2 cellular contexts compared by ENCODE assay signal in the genomic region with DNA sequence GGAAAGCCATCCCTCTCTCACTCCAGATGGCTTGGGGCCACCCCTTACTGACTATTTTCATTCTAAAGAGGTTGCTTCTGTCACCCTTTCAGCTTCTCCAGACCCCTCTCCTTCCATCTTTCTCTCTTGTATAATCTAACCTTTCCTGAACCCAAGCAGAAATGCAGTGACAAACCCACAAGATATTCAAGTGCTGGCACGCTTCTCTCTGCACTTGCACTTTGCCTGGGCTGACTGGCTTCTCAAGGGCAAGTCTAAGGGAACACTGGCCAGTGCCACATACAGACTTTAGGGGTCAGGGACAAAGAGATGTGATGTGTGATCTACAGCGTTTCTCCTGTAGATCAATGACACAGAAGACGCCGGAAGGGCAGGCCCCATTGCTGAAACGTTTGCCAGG.
TF ChIP-seq lines count a peak whose summit lies in the region.

No MANE protein-coding gene starts in this region.

TF ChIP-seq in A549, 52 proteins besides CTCF, POLR2A, EP300 and RAD21 (continued from another document):
- TF ChIP-seq, protein P1, sequence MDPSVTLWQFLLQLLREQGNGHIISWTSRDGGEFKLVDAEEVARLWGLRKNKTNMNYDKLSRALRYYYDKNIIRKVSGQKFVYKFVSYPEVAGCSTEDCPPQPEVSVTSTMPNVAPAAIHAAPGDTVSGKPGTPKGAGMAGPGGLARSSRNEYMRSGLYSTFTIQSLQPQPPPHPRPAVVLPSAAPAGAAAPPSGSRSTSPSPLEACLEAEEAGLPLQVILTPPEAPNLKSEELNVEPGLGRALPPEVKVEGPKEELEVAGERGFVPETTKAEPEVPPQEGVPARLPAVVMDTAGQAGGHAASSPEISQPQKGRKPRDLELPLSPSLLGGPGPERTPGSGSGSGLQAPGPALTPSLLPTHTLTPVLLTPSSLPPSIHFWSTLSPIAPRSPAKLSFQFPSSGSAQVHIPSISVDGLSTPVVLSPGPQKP (IDR thresholded peaks at IDR 0.05; ENCODE audit: low read depth, low read length): no peak
- TF ChIP-seq NPAS2 (CRISPR knock-in tag; IDR thresholded peaks at IDR 0.05; ENCODE audit: borderline replicate concordance) (no peak), FOXS1 (CRISPR knock-in tag; IDR thresholded peaks at IDR 0.05) (no peak), ZNF302 (CRISPR knock-in tag; IDR thresholded peaks at IDR 0.05) (no peak), MYC (IDR thresholded peaks at IDR 0.05; ENCODE audit: borderline replicate concordance, low read length) (no peak), ESRRA (IDR thresholded peaks at IDR 0.05; ENCODE audit: borderline replicate concordance, low read length) (no peak)

TF ChIP-seq in GM23338, 12 proteins besides CTCF, POLR2A, EP300 and RAD21 (continued from another document):
- TF ChIP-seq, protein P2, sequence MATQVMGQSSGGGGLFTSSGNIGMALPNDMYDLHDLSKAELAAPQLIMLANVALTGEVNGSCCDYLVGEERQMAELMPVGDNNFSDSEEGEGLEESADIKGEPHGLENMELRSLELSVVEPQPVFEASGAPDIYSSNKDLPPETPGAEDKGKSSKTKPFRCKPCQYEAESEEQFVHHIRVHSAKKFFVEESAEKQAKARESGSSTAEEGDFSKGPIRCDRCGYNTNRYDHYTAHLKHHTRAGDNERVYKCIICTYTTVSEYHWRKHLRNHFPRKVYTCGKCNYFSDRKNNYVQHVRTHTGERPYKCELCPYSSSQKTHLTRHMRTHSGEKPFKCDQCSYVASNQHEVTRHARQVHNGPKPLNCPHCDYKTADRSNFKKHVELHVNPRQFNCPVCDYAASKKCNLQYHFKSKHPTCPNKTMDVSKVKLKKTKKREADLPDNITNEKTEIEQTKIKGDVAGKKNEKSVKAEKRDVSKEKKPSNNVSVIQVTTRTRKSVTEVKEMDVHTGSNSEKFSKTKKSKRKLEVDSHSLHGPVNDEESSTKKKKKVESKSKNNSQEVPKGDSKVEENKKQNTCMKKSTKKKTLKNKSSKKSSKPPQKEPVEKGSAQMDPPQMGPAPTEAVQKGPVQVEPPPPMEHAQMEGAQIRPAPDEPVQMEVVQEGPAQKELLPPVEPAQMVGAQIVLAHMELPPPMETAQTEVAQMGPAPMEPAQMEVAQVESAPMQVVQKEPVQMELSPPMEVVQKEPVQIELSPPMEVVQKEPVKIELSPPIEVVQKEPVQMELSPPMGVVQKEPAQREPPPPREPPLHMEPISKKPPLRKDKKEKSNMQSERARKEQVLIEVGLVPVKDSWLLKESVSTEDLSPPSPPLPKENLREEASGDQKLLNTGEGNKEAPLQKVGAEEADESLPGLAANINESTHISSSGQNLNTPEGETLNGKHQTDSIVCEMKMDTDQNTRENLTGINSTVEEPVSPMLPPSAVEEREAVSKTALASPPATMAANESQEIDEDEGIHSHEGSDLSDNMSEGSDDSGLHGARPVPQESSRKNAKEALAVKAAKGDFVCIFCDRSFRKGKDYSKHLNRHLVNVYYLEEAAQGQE (IDR thresholded peaks at IDR 0.05; ENCODE audit: unreplicated experiment): no peak
- TF ChIP-seq POLR2AphosphoS5 (IDR thresholded peaks at IDR 0.05; ENCODE audit: low read depth) (no peak), EZH2 (IDR thresholded peaks at IDR 0.05; ENCODE audit: low read depth, unreplicated experiment) (no peak), JUNB (IDR thresholded peaks at IDR 0.05; ENCODE audit: unreplicated experiment) (no peak), ZNF114 (CRISPR knock-in tag; IDR thresholded peaks at IDR 0.05) (no peak), ZNF331 (CRISPR knock-in tag; IDR thresholded peaks at IDR 0.05; ENCODE audit: low read depth) (no peak), STAT1 (IDR thresholded peaks at IDR 0.05; ENCODE audit: unreplicated experiment) (no peak)
- TF ChIP-seq, protein P3, sequence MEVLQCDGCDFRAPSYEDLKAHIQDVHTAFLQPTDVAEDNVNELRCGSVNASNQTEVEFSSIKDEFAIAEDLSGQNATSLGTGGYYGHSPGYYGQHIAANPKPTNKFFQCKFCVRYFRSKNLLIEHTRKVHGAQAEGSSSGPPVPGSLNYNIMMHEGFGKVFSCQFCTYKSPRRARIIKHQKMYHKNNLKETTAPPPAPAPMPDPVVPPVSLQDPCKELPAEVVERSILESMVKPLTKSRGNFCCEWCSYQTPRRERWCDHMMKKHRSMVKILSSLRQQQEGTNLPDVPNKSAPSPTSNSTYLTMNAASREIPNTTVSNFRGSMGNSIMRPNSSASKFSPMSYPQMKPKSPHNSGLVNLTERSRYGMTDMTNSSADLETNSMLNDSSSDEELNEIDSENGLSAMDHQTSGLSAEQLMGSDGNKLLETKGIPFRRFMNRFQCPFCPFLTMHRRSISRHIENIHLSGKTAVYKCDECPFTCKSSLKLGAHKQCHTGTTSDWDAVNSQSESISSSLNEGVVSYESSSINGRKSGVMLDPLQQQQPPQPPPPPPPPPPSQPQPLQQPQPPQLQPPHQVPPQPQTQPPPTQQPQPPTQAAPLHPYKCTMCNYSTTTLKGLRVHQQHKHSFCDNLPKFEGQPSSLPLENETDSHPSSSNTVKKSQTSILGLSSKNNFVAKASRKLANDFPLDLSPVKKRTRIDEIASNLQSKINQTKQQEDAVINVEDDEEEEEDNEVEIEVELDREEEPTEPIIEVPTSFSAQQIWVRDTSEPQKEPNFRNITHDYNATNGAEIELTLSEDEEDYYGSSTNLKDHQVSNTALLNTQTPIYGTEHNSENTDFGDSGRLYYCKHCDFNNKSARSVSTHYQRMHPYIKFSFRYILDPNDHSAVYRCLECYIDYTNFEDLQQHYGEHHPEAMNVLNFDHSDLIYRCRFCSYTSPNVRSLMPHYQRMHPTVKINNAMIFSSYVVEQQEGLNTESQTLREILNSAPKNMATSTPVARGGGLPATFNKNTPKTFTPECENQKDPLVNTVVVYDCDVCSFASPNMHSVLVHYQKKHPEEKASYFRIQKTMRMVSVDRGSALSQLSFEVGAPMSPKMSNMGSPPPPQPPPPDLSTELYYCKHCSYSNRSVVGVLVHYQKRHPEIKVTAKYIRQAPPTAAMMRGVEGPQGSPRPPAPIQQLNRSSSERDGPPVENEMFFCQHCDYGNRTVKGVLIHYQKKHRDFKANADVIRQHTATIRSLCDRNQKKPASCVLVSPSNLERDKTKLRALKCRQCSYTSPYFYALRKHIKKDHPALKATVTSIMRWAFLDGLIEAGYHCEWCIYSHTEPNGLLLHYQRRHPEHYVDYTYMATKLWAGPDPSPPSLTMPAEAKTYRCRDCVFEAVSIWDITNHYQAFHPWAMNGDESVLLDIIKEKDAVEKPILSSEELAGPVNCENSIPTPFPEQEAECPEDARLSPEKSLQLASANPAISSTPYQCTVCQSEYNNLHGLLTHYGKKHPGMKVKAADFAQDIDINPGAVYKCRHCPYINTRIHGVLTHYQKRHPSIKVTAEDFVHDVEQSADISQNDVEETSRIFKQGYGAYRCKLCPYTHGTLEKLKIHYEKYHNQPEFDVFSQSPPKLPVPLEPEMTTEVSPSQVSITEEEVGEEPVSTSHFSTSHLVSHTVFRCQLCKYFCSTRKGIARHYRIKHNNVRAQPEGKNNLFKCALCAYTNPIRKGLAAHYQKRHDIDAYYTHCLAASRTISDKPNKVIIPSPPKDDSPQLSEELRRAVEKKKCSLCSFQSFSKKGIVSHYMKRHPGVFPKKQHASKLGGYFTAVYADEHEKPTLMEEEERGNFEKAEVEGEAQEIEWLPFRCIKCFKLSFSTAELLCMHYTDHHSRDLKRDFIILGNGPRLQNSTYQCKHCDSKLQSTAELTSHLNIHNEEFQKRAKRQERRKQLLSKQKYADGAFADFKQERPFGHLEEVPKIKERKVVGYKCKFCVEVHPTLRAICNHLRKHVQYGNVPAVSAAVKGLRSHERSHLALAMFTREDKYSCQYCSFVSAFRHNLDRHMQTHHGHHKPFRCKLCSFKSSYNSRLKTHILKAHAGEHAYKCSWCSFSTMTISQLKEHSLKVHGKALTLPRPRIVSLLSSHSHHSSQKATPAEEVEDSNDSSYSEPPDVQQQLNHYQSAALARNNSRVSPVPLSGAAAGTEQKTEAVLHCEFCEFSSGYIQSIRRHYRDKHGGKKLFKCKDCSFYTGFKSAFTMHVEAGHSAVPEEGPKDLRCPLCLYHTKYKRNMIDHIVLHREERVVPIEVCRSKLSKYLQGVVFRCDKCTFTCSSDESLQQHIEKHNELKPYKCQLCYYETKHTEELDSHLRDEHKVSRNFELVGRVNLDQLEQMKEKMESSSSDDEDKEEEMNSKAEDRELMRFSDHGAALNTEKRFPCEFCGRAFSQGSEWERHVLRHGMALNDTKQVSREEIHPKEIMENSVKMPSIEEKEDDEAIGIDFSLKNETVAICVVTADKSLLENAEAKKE (CRISPR knock-in tag; IDR thresholded peaks at IDR 0.05): no peak
